ENCODE assay signal across 26 cellular contexts in the genomic region with DNA sequence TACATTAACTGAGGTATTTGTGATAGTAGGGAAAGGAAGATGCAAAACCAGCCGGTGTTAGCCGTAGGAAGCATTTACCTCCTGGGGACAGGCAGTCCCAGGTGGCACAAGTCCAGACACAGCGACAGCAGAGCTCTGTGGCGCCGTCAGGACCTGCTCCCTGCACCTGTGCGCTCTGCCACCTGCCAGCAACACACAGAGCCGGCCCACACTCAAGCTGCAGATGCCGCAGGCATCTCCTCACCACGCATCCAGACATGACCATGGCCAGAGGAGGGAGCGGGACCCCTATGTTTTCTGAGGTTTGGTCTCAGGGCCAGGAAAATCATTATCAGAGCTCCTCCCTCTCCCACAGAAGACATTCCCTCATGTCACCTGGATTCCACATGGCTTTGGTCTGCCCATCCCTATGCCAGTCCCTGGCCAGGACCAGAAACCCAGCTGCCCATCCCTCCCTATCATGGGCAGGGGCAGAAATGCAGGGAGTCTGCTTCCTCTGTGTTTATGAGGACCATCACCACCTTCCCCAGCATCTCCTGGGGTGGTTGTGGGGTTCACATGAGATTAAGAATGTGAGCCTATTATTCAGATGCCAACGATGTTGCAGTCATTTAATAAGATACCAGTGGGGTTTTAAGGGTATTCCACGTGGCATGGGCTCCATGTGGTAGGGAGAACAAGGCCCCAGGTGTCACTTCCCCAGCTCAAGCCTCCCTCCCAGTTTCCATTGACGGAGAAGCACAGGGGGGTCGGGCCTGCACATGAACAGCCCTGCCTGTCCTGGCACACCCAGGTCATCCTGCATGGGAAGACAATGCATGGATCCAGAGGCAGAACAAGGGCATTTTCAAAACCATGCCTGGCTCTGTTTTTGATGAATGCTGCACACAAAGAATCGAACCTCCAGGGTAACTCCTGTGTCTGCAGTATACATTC.
DNase-seq lines count a peak whose midpoint lies in the region; ATAC-seq and TF ChIP-seq lines count a peak whose summit lies in the region.
"Had no signal": no experiment of that assay in that cellular context is flagged by ENCODE, and none has a peak within 500 bp of the region (broad histone marks: within the 10 kb centered on the region; RNA-seq: fewer than 3 reads in every experiment).

No MANE protein-coding gene starts in this region.

- intact Hi-C loops in esophagus muscularis mucosa (cut with DNase I), result no loop called here
- intact Hi-C loops in vagina (cut with DNase I), result no loop called here

- TF ChIP-seq POLR2A in esophagus muscularis mucosa (IDR thresholded peaks at IDR 0.05; ENCODE audit: low read depth), result no peak
- TF ChIP-seq POLR2A in vagina (IDR thresholded peaks at IDR 0.05), result no peak

- H3K27me3 ChIP-seq in esophagus muscularis mucosa (no peaks in the 10 kb centered on the region), vagina (no peaks in the 10 kb centered on the region)
- H3K27me3 ChIP-seq: uterus had no signal

- 90% methylated on average over 8 of the region's 15 CpGs for WGBS in esophagus muscularis mucosa

- H3K36me3 ChIP-seq in esophagus muscularis mucosa (no peaks in the 10 kb centered on the region), vagina (no peaks in the 10 kb centered on the region)
- H3K36me3 ChIP-seq: uterus had no signal

- TF ChIP-seq EP300 in esophagus muscularis mucosa (IDR thresholded peaks at IDR 0.05), result no peak

- ATAC-seq in GM19395 (IDR thresholded peaks at IDR 0.05; ENCODE audit: unreplicated experiment), result no peak
- ATAC-seq: activated CD8-positive, alpha-beta T cell treated with anti-CD3 and anti-CD28 coated beads for 36 hours; left colon; right cardiac atrium had no signal

- peak; percentile 41 for DNase-seq in activated effector memory CD4-positive, alpha-beta T cell treated with anti-CD3 and anti-CD28 coated beads, Interleukin-2, amount 50 U/mL, for 16 hours
- no peak for DNase-seq in activated effector memory CD4-positive, alpha-beta T cell treated with Interleukin-2 at 50 U/mL for 16 hours
- DNase-seq in NCI-H69 (lab: John Stamatoyannopoulos, UW) (peak; percentile 77), esophagus muscularis mucosa (ENCODE audit: extremely low spot score) (peak; percentile 70), vagina (ENCODE audit: extremely low spot score in 2 of 2) (peak; percentile 58 to 67), COLO829 (ENCODE audit: low spot score) (no peak)
- DNase-seq in activated naive CD4-positive, alpha-beta T cell (lab: John Stamatoyannopoulos, UW), result no peak
- DNase-seq: activated CD4-positive, alpha-beta T cell treated with anti-CD3 and anti-CD28 coated beads for 1 hour; activated CD8-positive, alpha-beta memory T cell treated with anti-CD3 and anti-CD28 coated beads, Interleukin-2, amount 50 U/mL, for 48 hours; activated CD8-positive, alpha-beta T cell treated with anti-CD3 and anti-CD28 coated beads for 36 hours; amniotic stem cell; Calu3; DND-41; effector CD8-positive, alpha-beta T cell; hypothalamus; KG1; left colon; mesenchymal stem cell; NCI-H1105 treated with DMSO at 0.1 percent for 48 hours; NCI-H526; right cardiac atrium; stimulated activated CD4-positive, alpha-beta T cell treated with anti-CD3 and anti-CD28 coated beads, Interleukin-2, amount 100 ng/mL, for 24 hours; SW 1271; uterus had no signal

- H3K9me3 ChIP-seq in esophagus muscularis mucosa (no peaks in the 10 kb centered on the region), vagina (no peaks in the 10 kb centered on the region)

- H3K4me3 ChIP-seq in esophagus muscularis mucosa (no peak overlapping the region), vagina (no peak overlapping the region)
- H3K4me3 ChIP-seq: uterus had no signal

- H3K27ac ChIP-seq in esophagus muscularis mucosa (replicated peaks in 1 of 4), result no peak overlapping the region
- H3K27ac ChIP-seq in vagina, result no peak overlapping the region
- H3K27ac ChIP-seq: C4-2B, uterus had no signal

- TF ChIP-seq CTCF in esophagus muscularis mucosa (IDR thresholded peaks at IDR 0.05) (no peak), vagina (IDR thresholded peaks at IDR 0.05) (no peak)

- H3K4me1 ChIP-seq in esophagus muscularis mucosa (no peaks in the 10 kb centered on the region), vagina (no peaks in the 10 kb centered on the region)
- H3K4me1 ChIP-seq: uterus had no signal

Comparison
In these comparisons a context has a peak if more than half of its experiments do, and no peak if none do; other contexts are left out.
1. DNase-seq: peak in activated effector memory CD4-positive, alpha-beta T cell treated with anti-CD3 and anti-CD28 coated beads, Interleukin-2, amount 50 U/mL, for 16 hours (single experiment), NCI-H69 (single experiment), esophagus muscularis mucosa (single experiment) and vagina (2 of 2); none in activated effector memory CD4-positive, alpha-beta T cell treated with Interleukin-2 at 50 U/mL for 16 hours (single experiment), activated naive CD4-positive, alpha-beta T cell (0 of 4) and COLO829 (single experiment).